Comparison of ENCODE assay signal across 23 cellular contexts in genomic region chr19:5936308-5936980, GRCh38. TPM values are rescaled to one million over a fixed set of nuclear protein-coding genes. Genes with fewer than 3 reads are reported as not detected.
DNase-seq lines count a peak whose midpoint lies in the region; ATAC-seq and TF ChIP-seq lines count a peak whose summit lies in the region.
"Had no signal": no experiment of that assay in that cellular context is flagged by ENCODE, and none has a peak within 500 bp of the region (broad histone marks: within the 10 kb centered on the region; RNA-seq: fewer than 3 reads in every experiment).

No MANE protein-coding gene starts in this region.

- no peak overlapping the region for H3K4me3 ChIP-seq in BLaER1 treated with 17β-estradiol and CSF1 and Interleukin-3, amounts not matched to agents 10 nM and 100 nM
- H3K4me3 ChIP-seq in GM23338: no peak overlapping the region
- peak overlapping the region in 1 of 2 donors; percentile 32 for H3K4me3 ChIP-seq in neuronal stem cell (ENCODE audit: low read length in 2 of 2)
- no peak overlapping the region for H3K4me3 ChIP-seq in ovary
- H3K4me3 ChIP-seq: coronary artery, SJSA1, testis had no signal

- H2BK5ac ChIP-seq in neuronal stem cell (ENCODE audit: low read length): no peak overlapping the region

- no peaks in the 10 kb centered on the region for H3K9me3 ChIP-seq in BLaER1 treated with 17β-estradiol and CSF1 and Interleukin-3, amounts not matched to agents 10 nM and 100 nM (replicated peaks in 1 of 11)
- H3K9me3 ChIP-seq in neuronal stem cell (replicated peaks in 1 of 2; ENCODE audit: control insufficient read depth in 2 of 2, insufficient read depth in 1 of 2, low read depth in 1 of 2, low read length in 2 of 2): peaks cover 0 to 2% of the 10 kb centered on the region in 2 donors
- H3K9me3 ChIP-seq in ovary: no peaks in the 10 kb centered on the region
- H3K9me3 ChIP-seq: Caco-2, SJSA1, testis had no signal

- H3K9ac ChIP-seq in BLaER1 treated with 17β-estradiol and CSF1 and Interleukin-3, amounts not matched to agents 10 nM and 100 nM: peak overlapping the region in 4 of 11 experiments; percentile 44 to 67 (median 54); a peak in 7 of 22 replicates
- no peak overlapping the region for H3K9ac ChIP-seq in neuronal stem cell (ENCODE audit: low read depth, low read length, poor library complexity)

- no peaks in the 10 kb centered on the region for H3K9me3 Mint-ChIP-seq in GM23338
- no peaks in the 10 kb centered on the region for H3K9me3 Mint-ChIP-seq in effector memory CD8-positive, alpha-beta T cell
- H3K9me3 Mint-ChIP-seq: activated naive CD8-positive, alpha-beta T cell treated with anti-CD3 and anti-CD28 coated beads, Interleukin-2, amount 10 ng/mL, durations not matched to agents 7 days and 5 days; activated T-helper 1 cell treated with anti-CD3 and anti-CD28 coated beads, Interleukin-12 subunit alpha, Interleukin-12 subunit beta, Interleukin-2, Interleukin-4 antibody, amounts not matched to agents 30 ng/mL and 10 ng/mL and 1 ng/mL, durations not matched to agents 14 hours and 24 hours and 36 hours; mesothelial cell of epicardium; neural crest cell; T-helper 2 cell treated with Interferon-gamma antibody and Interleukin-4, amounts not matched to agents 5 μg/mL and 100 μg/mL, for 36 hours had no signal

- peaks cover 48% of the 10 kb centered on the region for H3K79me2 ChIP-seq in GM23338 (replicated peaks; ENCODE audit: insufficient read depth)

- no peaks in the 10 kb centered on the region for H3K27me3 ChIP-seq in BLaER1 treated with 17β-estradiol and CSF1 and Interleukin-3, amounts not matched to agents 10 nM and 100 nM
- H3K27me3 ChIP-seq in GM23338 (ENCODE audit: insufficient read depth) (no peaks in the 10 kb centered on the region), neuronal stem cell (ENCODE audit: control insufficient read depth in 3 of 3, insufficient read depth in 3 of 3, low read depth in 1 of 3, low read length in 3 of 3) (no peaks in the 10 kb centered on the region), ovary (no peaks in the 10 kb centered on the region)
- H3K27me3 ChIP-seq: brain microvascular endothelial cell, foreskin keratinocyte, SJSA1, testis had no signal

- H2BK15ac ChIP-seq in neuronal stem cell (ENCODE audit: low read length): no peak overlapping the region

- H3F3A ChIP-seq in GM23338 (replicated peaks; ENCODE audit: low read depth): no peaks in the 10 kb centered on the region

- peaks cover 44% of the 10 kb centered on the region for H3K36me3 Mint-ChIP-seq in GM23338 (ENCODE audit: low read depth)
- H3K36me3 Mint-ChIP-seq in effector memory CD8-positive, alpha-beta T cell (ENCODE audit: insufficient read depth): peaks cover 48% of the 10 kb centered on the region

- no peak overlapping the region for H3K4ac ChIP-seq in neuronal stem cell (ENCODE audit: low read length)

- no peak overlapping the region for H2AFZ ChIP-seq in GM23338
- no peak overlapping the region for H2AFZ ChIP-seq in neuronal stem cell (ENCODE audit: low read length)

- ATAC-seq in GM23338: no peak
- no peak for ATAC-seq in effector memory CD8-positive, alpha-beta T cell (replicated peaks)
- ATAC-seq: activated CD4-positive, CD25-positive, alpha-beta regulatory T cell treated with anti-CD3 and anti-CD28 coated beads, Interleukin-2, amount 50 U/mL, for 24 hours; foreskin keratinocyte had no signal

- H2AK5ac ChIP-seq in neuronal stem cell (ENCODE audit: low read depth, low read length): no peak overlapping the region

- TF ChIP-seq CTCF in GM23338 (conservative IDR thresholded peaks at IDR 0.05; ENCODE audit: low read depth in 2 of 2) (no peak), ovary (IDR thresholded peaks at IDR 0.05) (no peak)

- H3K4me1 Mint-ChIP-seq in GM23338: peaks cover 5% of the 10 kb centered on the region; the same call in 1 of the 3 replicates
- peaks cover 12 to 15% of the 10 kb centered on the region in 2 donors for H3K4me1 Mint-ChIP-seq in effector memory CD8-positive, alpha-beta T cell (ENCODE audit: low read depth in 2 of 2)
- H3K4me1 Mint-ChIP-seq: activated naive CD8-positive, alpha-beta T cell treated with anti-CD3 and anti-CD28 coated beads, Interleukin-2, amount 10 ng/mL, durations not matched to agents 7 days and 5 days had no signal

- H2BK120ac ChIP-seq in neuronal stem cell (ENCODE audit: low read depth, low read length): no peak overlapping the region

- H3K23ac ChIP-seq in neuronal stem cell (ENCODE audit: low read depth, low read length, poor library complexity): peak overlapping the region; percentile 48

- H3K27ac Mint-ChIP-seq in GM23338: peak overlapping the region; percentile 80; the same call in 1 of the 2 replicates
- H3K27ac Mint-ChIP-seq in effector memory CD8-positive, alpha-beta T cell: peak overlapping the region; percentile 33 to 46
- H3K27ac Mint-ChIP-seq: activated naive CD8-positive, alpha-beta T cell treated with anti-CD3 and anti-CD28 coated beads, Interleukin-2, amount 10 ng/mL, durations not matched to agents 7 days and 5 days; activated T-helper 1 cell treated with anti-CD3 and anti-CD28 coated beads, Interleukin-12 subunit alpha, Interleukin-12 subunit beta, Interleukin-2, Interleukin-4 antibody, amounts not matched to agents 30 ng/mL and 10 ng/mL and 1 ng/mL, durations not matched to agents 14 hours and 24 hours and 36 hours; T-helper 2 cell treated with Interferon-gamma antibody and Interleukin-4, amounts not matched to agents 5 μg/mL and 100 μg/mL, for 36 hours had no signal

- H3K4me1 ChIP-seq in BLaER1 treated with 17β-estradiol and CSF1 and Interleukin-3, amounts not matched to agents 10 nM and 100 nM: peaks cover 15 to 60% (median 58%) of the 10 kb centered on the region in 10 experiments
- H3K4me1 ChIP-seq in GM23338 (ENCODE audit: insufficient read depth) (no peaks in the 10 kb centered on the region), neuronal stem cell (ENCODE audit: control insufficient read depth in 2 of 2, insufficient read depth in 1 of 2, low read depth in 1 of 2, low read length in 2 of 2) (no peaks in the 10 kb centered on the region), ovary (ENCODE audit: insufficient read depth) (peaks cover 11% of the 10 kb centered on the region)
- H3K4me1 ChIP-seq: Caco-2, foreskin keratinocyte, SJSA1 had no signal

- H4K8ac ChIP-seq in neuronal stem cell (ENCODE audit: low read depth, low read length): no peak overlapping the region

- H3K27ac ChIP-seq in BLaER1 treated with 17β-estradiol and CSF1 and Interleukin-3, amounts not matched to agents 10 nM and 100 nM: 0 out of 22 replicates have a peak overlapping the region, but pooled peaks of 1 of the 11 experiments have one; percentile 21
- no peak overlapping the region for H3K27ac ChIP-seq in GM23338 (ENCODE audit: low read depth)
- H3K27ac ChIP-seq in neuronal stem cell (replicated peaks; ENCODE audit: low read length): no peak overlapping the region
- H3K27ac ChIP-seq in ovary: no peak overlapping the region
- H3K27ac ChIP-seq: brain microvascular endothelial cell, foreskin keratinocyte, SJSA1, testis had no signal

- DNase-seq in GM23338 (ENCODE audit: low spot score): no peak
- DNase-seq in effector memory CD8-positive, alpha-beta T cell: no peak
- no peak for DNase-seq in neuronal stem cell (ENCODE audit: low spot score)
- no peak for DNase-seq in cortex of kidney (lab: John Stamatoyannopoulos, UW)
- DNase-seq in ovary: no peak
- no peak for DNase-seq in KG1 (lab: John Stamatoyannopoulos, UW)
- DNase-seq: activated naive CD8-positive, alpha-beta T cell treated with anti-CD3 and anti-CD28 coated beads, Interleukin-2, amount 10 ng/mL, durations not matched to agents 7 days and 5 days; brain microvascular endothelial cell; Caco-2; foreskin keratinocyte; Kasumi-1; NCI-H1048; NCI-H748 treated with DMSO at 0.1 percent for 48 hours; OCI-M1; testis had no signal

- H3K18ac ChIP-seq in neuronal stem cell (ENCODE audit: low read length): no peak overlapping the region

- H3K4me2 ChIP-seq in BLaER1 treated with 17β-estradiol and CSF1 and Interleukin-3, amounts not matched to agents 10 nM and 100 nM: peak overlapping the region in 9 of 11 experiments; percentile 40 to 93 (median 73); a peak in 18 of 22 replicates
- no peak overlapping the region for H3K4me2 ChIP-seq in GM23338
- H3K4me2 ChIP-seq in neuronal stem cell (ENCODE audit: insufficient read depth, low read length, poor library complexity, severe bottlenecking): no peak overlapping the region

- H4K91ac ChIP-seq in neuronal stem cell (ENCODE audit: low read depth, low read length, poor library complexity): no peak overlapping the region

- no peak overlapping the region; the same call in 2 of the 3 replicates for H3K4me3 Mint-ChIP-seq in GM23338
- no peak overlapping the region for H3K4me3 Mint-ChIP-seq in effector memory CD8-positive, alpha-beta T cell
- H3K4me3 Mint-ChIP-seq: activated naive CD8-positive, alpha-beta T cell treated with anti-CD3 and anti-CD28 coated beads, Interleukin-2, amount 10 ng/mL, durations not matched to agents 7 days and 5 days; activated T-helper 1 cell treated with anti-CD3 and anti-CD28 coated beads, Interleukin-12 subunit alpha, Interleukin-12 subunit beta, Interleukin-2, Interleukin-4 antibody, amounts not matched to agents 30 ng/mL and 10 ng/mL and 1 ng/mL, durations not matched to agents 14 hours and 24 hours and 36 hours; mesothelial cell of epicardium; neural crest cell; T-helper 2 cell treated with Interferon-gamma antibody and Interleukin-4, amounts not matched to agents 5 μg/mL and 100 μg/mL, for 36 hours had no signal

- no peaks in the 10 kb centered on the region for H3K9me2 ChIP-seq in GM23338 (ENCODE audit: insufficient read depth)

- no peak overlapping the region for H3K14ac ChIP-seq in neuronal stem cell (ENCODE audit: low read length)

- no peak for TF ChIP-seq POLR2A in ovary (IDR thresholded peaks at IDR 0.05)

- intact Hi-C loops in ovary (cut with DNase I): no loop called here

- peak overlapping the region; percentile 42 for H2BK12ac ChIP-seq in neuronal stem cell (ENCODE audit: low read length)

- no peak for TF ChIP-seq EP300 in ovary (IDR thresholded peaks at IDR 0.05)

- peaks cover 64 to 93% (median 82%) of the 10 kb centered on the region in 11 experiments for H3K36me3 ChIP-seq in BLaER1 treated with 17β-estradiol and CSF1 and Interleukin-3, amounts not matched to agents 10 nM and 100 nM
- H3K36me3 ChIP-seq in GM23338 (ENCODE audit: insufficient read depth): peaks cover 8% of the 10 kb centered on the region; the same call in 1 of the 2 replicates
- peaks cover 25 to 98% of the 10 kb centered on the region in 2 donors for H3K36me3 ChIP-seq in neuronal stem cell (replicated peaks in 1 of 2; ENCODE audit: control insufficient read depth in 2 of 2, insufficient read depth in 2 of 2, low read length in 2 of 2)
- H3K36me3 ChIP-seq in ovary: no peaks in the 10 kb centered on the region

- peaks cover 18% of the 10 kb centered on the region for H3K27me3 Mint-ChIP-seq in GM23338 (ENCODE audit: insufficient read depth, low read depth, poor library complexity)
- H3K27me3 Mint-ChIP-seq in effector memory CD8-positive, alpha-beta T cell: no peaks in the 10 kb centered on the region
- H3K27me3 Mint-ChIP-seq: activated naive CD8-positive, alpha-beta T cell treated with anti-CD3 and anti-CD28 coated beads, Interleukin-2, amount 10 ng/mL, durations not matched to agents 7 days and 5 days had no signal

- no CpG with 5 or more reads among the region's 19 CpGs for WGBS in neuronal stem cell (ENCODE audit: extremely low coverage in 2 of 2, insufficient read length in 2 of 2, insufficient replicate concordance in 1 of 2), 2 donors
- 91 to 93% (median 92%) methylated on average over 19 of the region's 19 CpGs for WGBS in ovary, 3 donors

- H4K20me1 ChIP-seq in BLaER1 treated with 17β-estradiol and CSF1 and Interleukin-3, amounts not matched to agents 10 nM and 100 nM: peaks cover 72 to 99% (median 88%) of the 10 kb centered on the region in 11 experiments; a peak in 21 of 22 replicates
- peaks cover 31% of the 10 kb centered on the region; the same call in 1 of the 2 replicates for H4K20me1 ChIP-seq in GM23338 (replicated peaks; ENCODE audit: insufficient read depth)

- H3K79me1 ChIP-seq in neuronal stem cell (ENCODE audit: low read depth, low read length): peaks cover 14% of the 10 kb centered on the region

RNA-seq across cellular contexts. Expression of gene CAPS, which starts 22.4 kb away (rescaled TPM):
- 0.74 and 3.2 TPM in 2 replicates for total RNA-seq in GM23338 (2014; rRNA removed; shearing (Covaris generic))
- 1.5 and 2.5 TPM in 2 replicates for polyA plus RNA-seq in GM23338 (2016; fragmentation: Nextera tagmentation; extraction: Ambion mirVana)
- 3.0 TPM for polyA plus RNA-seq in neuronal stem cell (2013, experiment 1 of 2)
- polyA plus RNA-seq in neuronal stem cell (2013, experiment 2 of 2): 3.0 TPM
- total RNA-seq in ovary: 100 to 1,000 TPM in 1 of 7 donors, 10 to 100 TPM in 5, 1 to 10 TPM in 1; 7.0 to 313 (median 35.8) TPM
- 10 to 100 TPM in 1 of 2 donors, 1 to 10 TPM in 1; 1.7 to 12.4 TPM for polyA plus RNA-seq in ovary

RNA-seq across cellular contexts. Expression of gene VMAC, which starts 31.8 kb away (rescaled TPM):
- total RNA-seq in GM23338 (2014; rRNA removed; shearing (Covaris generic)): 3.2 and 3.7 TPM in 2 replicates
- polyA plus RNA-seq in GM23338 (2016; fragmentation: Nextera tagmentation; extraction: Ambion mirVana): 0.79 and 0.89 TPM in 2 replicates
- polyA plus RNA-seq in neuronal stem cell (2013, experiment 1 of 2): 2.7 TPM
- polyA plus RNA-seq in neuronal stem cell (2013, experiment 2 of 2): 2.4 TPM
- total RNA-seq in ovary: 1 to 10 TPM; 5.0 to 8.5 (median 7.0) TPM
- polyA plus RNA-seq in ovary: 1 to 10 TPM; 3.4 to 6.4 TPM

RNA-seq across cellular contexts. Expression of gene NDUFA11, which starts 32.9 kb away (rescaled TPM):
- 171 and 187 TPM in 2 replicates for total RNA-seq in GM23338 (2014; rRNA removed; shearing (Covaris generic))
- polyA plus RNA-seq in GM23338 (2016; fragmentation: Nextera tagmentation; extraction: Ambion mirVana) (523 and 558 TPM in 2 replicates), ovary (100 to 1,000 TPM in 1 of 2 donors, 1 to 10 TPM in 1; 3.9 to 315 TPM)
- polyA plus RNA-seq in neuronal stem cell (2013, experiment 1 of 2): 244 TPM
- polyA plus RNA-seq in neuronal stem cell (2013, experiment 2 of 2): 235 TPM
- total RNA-seq in ovary: 100 to 1,000 TPM; 169 to 352 (median 203) TPM

RNA-seq across cellular contexts. Expression of gene RANBP3, which starts 41.5 kb away (rescaled TPM):
- 98.3 and 105 TPM in 2 replicates for total RNA-seq in GM23338 (2014; rRNA removed; shearing (Covaris generic))
- polyA plus RNA-seq in GM23338 (2016; fragmentation: Nextera tagmentation; extraction: Ambion mirVana) (40.2 and 41.2 TPM in 2 replicates), ovary (10 to 100 TPM; 54.0 to 72.9 TPM)
- 112 TPM for polyA plus RNA-seq in neuronal stem cell (2013, experiment 1 of 2)
- polyA plus RNA-seq in neuronal stem cell (2013, experiment 2 of 2): 111 TPM
- total RNA-seq in ovary: 10 to 100 TPM; 56.2 to 88.4 (median 67.9) TPM

Comparison
In these comparisons a context has a peak if more than half of its experiments do, and no peak if none do; other contexts are left out.
1. H3K4me2 ChIP-seq: peak in BLaER1 treated with 17β-estradiol and CSF1 and Interleukin-3, amounts not matched to agents 10 nM and 100 nM (9 of 11); none in GM23338 (single experiment) and neuronal stem cell (single experiment).